In genomic region chr3:141684758-141685157, GRCh38 we compare ENCODE assay signal across 28 cellular contexts.
"Had no signal": no experiment of that assay in that cellular context is flagged by ENCODE, and none has a peak within 500 bp of the region (broad histone marks: within the 10 kb centered on the region; RNA-seq: fewer than 3 reads in every experiment).

No MANE protein-coding gene starts in this region.

- DNase-seq: dorsolateral prefrontal cortex; effector CD4-positive, alpha-beta T cell; foreskin keratinocyte; glutamatergic neuron; heart right ventricle; hippocampal formation; left ventricle myocardium superior; lower lobe of right lung; naive thymus-derived CD8-positive, alpha-beta T cell; nephron progenitor cell; occipital lobe; ovary; posterior cingulate gyrus; psoas muscle; right cardiac atrium; stimulated activated CD4-positive, alpha-beta T cell treated with anti-CD3 and anti-CD28 coated beads, Interleukin-15, amount 100 ng/mL, for 24 hours; stimulated activated CD4-positive, alpha-beta T cell treated with anti-CD3 and anti-CD28 coated beads, Interleukin-2, amount 100 ng/mL, for 48 hours; stimulated activated naive B cell treated with anti-CD40 and anti-IgM and Interleukin-4, amounts not matched to agents 10 μg/mL and 1 μg/mL and 100 μg/mL, for 72 hours; upper lobe of left lung had no signal

- H3K27ac ChIP-seq: dorsolateral prefrontal cortex, esophagus muscularis mucosa, foreskin keratinocyte, heart right ventricle, lower lobe of right lung, ovary, psoas muscle, skin epidermis, thoracic aorta, tibial nerve, upper lobe of left lung had no signal

- H3K27me3 ChIP-seq: dorsolateral prefrontal cortex, esophagus muscularis mucosa, foreskin keratinocyte, heart right ventricle, ovary, tibial nerve, upper lobe of left lung had no signal

- H3K4me1 Mint-ChIP-seq: nephron progenitor cell had no signal

- FAIRE-seq: colon, endothelial cell of umbilical vein, keratinocyte, urothelium cell line had no signal

- H3K27me3 Mint-ChIP-seq: naive thymus-derived CD8-positive, alpha-beta T cell; stimulated activated naive B cell treated with anti-CD40 and anti-IgM and Interleukin-4, amounts not matched to agents 10 μg/mL and 1 μg/mL and 100 μg/mL, for 72 hours; stimulated activated naive CD8-positive, alpha-beta T cell treated with anti-CD3 and anti-CD28 coated beads, Interleukin-15, Interleukin-2, amounts not matched to agents 100 ng/mL and 50 ng/mL, for 24 hours had no signal

- H3K36me3 Mint-ChIP-seq: naive thymus-derived CD8-positive, alpha-beta T cell had no signal

- H3K4me3 ChIP-seq: dorsolateral prefrontal cortex, esophagus muscularis mucosa, heart right ventricle, lower lobe of right lung, ovary, psoas muscle, skin epidermis, thoracic aorta, tibial nerve, upper lobe of left lung had no signal

- ATAC-seq: foreskin keratinocyte; heart right ventricle; left ventricle myocardium superior; lower lobe of right lung; naive thymus-derived CD8-positive, alpha-beta T cell; psoas muscle; right cardiac atrium; stimulated activated naive B cell treated with anti-CD40 and anti-IgM and Interleukin-4, amounts not matched to agents 10 μg/mL and 1 μg/mL and 100 μg/mL, for 72 hours had no signal

- H3K4me3 Mint-ChIP-seq: naive thymus-derived CD8-positive, alpha-beta T cell; nephron progenitor cell; stimulated activated naive B cell treated with anti-CD40 and anti-IgM and Interleukin-4, amounts not matched to agents 10 μg/mL and 1 μg/mL and 100 μg/mL, for 72 hours; stimulated activated naive CD8-positive, alpha-beta T cell treated with anti-CD3 and anti-CD28 coated beads, Interleukin-15, Interleukin-2, amounts not matched to agents 100 ng/mL and 50 ng/mL, for 24 hours had no signal

- H3K9me3 Mint-ChIP-seq: naive thymus-derived CD8-positive, alpha-beta T cell had no signal

- H3K27ac Mint-ChIP-seq: naive thymus-derived CD8-positive, alpha-beta T cell; nephron progenitor cell; stimulated activated naive B cell treated with anti-CD40 and anti-IgM and Interleukin-4, amounts not matched to agents 10 μg/mL and 1 μg/mL and 100 μg/mL, for 72 hours; stimulated activated naive CD8-positive, alpha-beta T cell treated with anti-CD3 and anti-CD28 coated beads, Interleukin-15, Interleukin-2, amounts not matched to agents 100 ng/mL and 50 ng/mL, for 24 hours had no signal

- H3K9me3 ChIP-seq: esophagus muscularis mucosa, heart right ventricle, lower lobe of right lung, ovary, psoas muscle, thoracic aorta, tibial nerve, upper lobe of left lung had no signal

- H3K36me3 ChIP-seq: esophagus muscularis mucosa, heart right ventricle, lower lobe of right lung, ovary, thoracic aorta, tibial nerve, upper lobe of left lung had no signal
